Comparison of ENCODE assay signal across 8 cellular contexts in the genomic region with DNA sequence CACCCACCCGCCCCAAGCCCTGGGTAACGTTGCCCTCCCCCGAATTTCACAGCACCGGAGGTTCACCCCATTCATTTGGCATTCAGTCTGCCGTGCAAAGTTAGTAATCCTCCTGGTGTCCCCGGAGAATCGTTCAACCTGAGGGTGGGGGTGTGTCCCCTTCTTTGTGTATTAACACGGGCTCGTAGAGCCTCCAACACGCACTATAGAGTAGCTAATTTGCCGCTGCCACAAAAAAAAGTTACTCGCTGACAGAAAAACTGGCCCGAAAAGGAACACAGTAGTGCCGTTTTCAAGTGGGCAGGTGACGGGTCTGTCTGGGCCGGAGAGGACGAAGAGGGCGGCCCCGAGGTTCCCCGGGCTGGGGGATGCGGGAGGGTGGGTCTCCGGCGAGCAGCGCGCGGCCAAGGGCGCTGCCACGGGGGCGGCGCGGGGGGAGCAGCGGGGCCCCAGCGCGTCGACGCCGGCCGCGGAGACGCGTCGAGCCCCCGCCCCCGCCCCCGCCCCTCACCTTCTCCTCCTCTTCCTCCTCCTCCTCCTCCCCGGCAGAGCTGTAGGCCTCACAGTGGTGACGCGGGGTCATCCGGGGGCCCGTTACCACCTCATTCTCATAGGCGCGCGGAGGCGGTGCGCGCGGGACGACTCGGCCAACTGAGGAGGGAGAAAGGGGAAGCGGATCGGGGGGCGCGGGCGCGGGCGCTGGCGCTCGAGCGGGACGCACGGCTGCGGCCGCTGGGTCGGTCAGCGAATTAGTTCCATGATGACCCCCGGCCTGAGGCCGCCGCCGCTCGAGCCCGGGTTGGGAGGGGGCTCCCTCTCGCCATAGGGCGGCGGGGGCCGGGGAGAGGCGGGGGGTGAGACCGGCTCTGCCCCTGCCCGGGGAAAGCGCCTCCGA. TPM values are rescaled to one million over a fixed set of nuclear protein-coding genes. Genes with fewer than 3 reads are reported as not detected.
DNase-seq lines count a peak whose midpoint lies in the region; ATAC-seq and TF ChIP-seq lines count a peak whose summit lies in the region.

No MANE protein-coding gene starts in this region.

- TF ChIP-seq CTCF in ascending aorta (IDR thresholded peaks at IDR 0.05) = no peak

- DNase-seq in CD8-positive, alpha-beta memory T cell = peak; percentile 69 to 92 (median 83)
- DNase-seq in HuH-7 (ENCODE audit: low spot score) (peak; percentile 49), T-helper 22 cell (ENCODE audit: low read depth) (peak; percentile 77), ascending aorta (ENCODE audit: low spot score in 2 of 2) (peak; percentile 49 to 87), NCI-H1048 (lab: John Stamatoyannopoulos, UW) (no peak)

- H3K4me1 ChIP-seq in CD8-positive, alpha-beta memory T cell (ENCODE audit: insufficient read depth, low read length) = peaks cover 56% of the 10 kb centered on the region
- peaks cover 4 to 7% of the 10 kb centered on the region in 2 donors for H3K4me1 ChIP-seq in ascending aorta
- peaks cover 23% of the 10 kb centered on the region for H3K4me1 ChIP-seq in skeletal muscle satellite cell (ENCODE audit: control insufficient read depth, insufficient read depth, low read length)

- peak overlapping the region; percentile 95 for H3K4me2 ChIP-seq in skeletal muscle satellite cell (ENCODE audit: low read length)

- peak overlapping the region in 2 of 7 donors; percentile 96 to 100 for H3K4me3 Mint-ChIP-seq in CD8-positive, alpha-beta memory T cell

- POLR2A ChIA-PET in CD8-positive, alpha-beta memory T cell (lab: Charles Lee) = interaction anchor here (0.6 to 1.9 kb wide), 8 partner anchors 12 to 787 kb away, joined by 3 to 8 read pairs (median 4); a partner anchor contains a TSS

- peaks cover 0 to 17% (median 0%) of the 10 kb centered on the region in 3 donors for H3K36me3 Mint-ChIP-seq in CD8-positive, alpha-beta memory T cell

- no peaks in the 10 kb centered on the region for H3K36me3 ChIP-seq in CD8-positive, alpha-beta memory T cell (ENCODE audit: insufficient read depth, low read length)
- H3K36me3 ChIP-seq in ascending aorta = no peaks in the 10 kb centered on the region
- no peaks in the 10 kb centered on the region for H3K36me3 ChIP-seq in skeletal muscle satellite cell (ENCODE audit: insufficient read depth, low read length)

- H3K4me3 ChIP-seq in CD8-positive, alpha-beta memory T cell (ENCODE audit: low read length) = peak overlapping the region; percentile 97
- peak overlapping the region; percentile 88 to 97 for H3K4me3 ChIP-seq in ascending aorta
- H3K4me3 ChIP-seq in iPS-11a (ENCODE audit: low read depth, low read length) = peak overlapping the region; percentile 84
- peak overlapping the region; percentile 97 for H3K4me3 ChIP-seq in skeletal muscle satellite cell (ENCODE audit: low read length)

- peak overlapping the region; percentile 100 for H3K27ac ChIP-seq in CD8-positive, alpha-beta memory T cell (ENCODE audit: low read depth, low read length)
- peak overlapping the region; percentile 99 to 100 for H3K27ac ChIP-seq in ascending aorta

- H3K27ac Mint-ChIP-seq in CD8-positive, alpha-beta memory T cell = peak overlapping the region in 6 of 8 donors; percentile 100

- peak overlapping the region; percentile 98 for H3K9ac ChIP-seq in skeletal muscle satellite cell (ENCODE audit: low read depth, low read length)

- intact Hi-C loops in ascending aorta (cut with DNase I) = loop anchor here (2.0 to 10.0 kb wide), 3 partner anchors 20 to 1353 kb away; a partner anchor contains a TSS

- H3K27me3 Mint-ChIP-seq in CD8-positive, alpha-beta memory T cell = peaks cover 0 to 11% of the 10 kb centered on the region in 2 donors

- CTCF ChIA-PET in CD8-positive, alpha-beta memory T cell (lab: Charles Lee) = interaction anchor here (1.0 to 1.3 kb wide), 2 partner anchors 23 to 30 kb away, joined by 3 to 4 read pairs; no protein-coding TSS in a partner anchor

- H3K9me3 Mint-ChIP-seq in CD8-positive, alpha-beta memory T cell = peaks cover 0 to 3% (median 0%) of the 10 kb centered on the region in 5 donors

- H3K27me3 ChIP-seq in CD8-positive, alpha-beta memory T cell (ENCODE audit: insufficient read depth, low read length, poor library complexity, severe bottlenecking) = no peaks in the 10 kb centered on the region
- H3K27me3 ChIP-seq in ascending aorta (no peaks in the 10 kb centered on the region), skeletal muscle satellite cell (ENCODE audit: control insufficient read depth, insufficient read depth, low read length) (no peaks in the 10 kb centered on the region)

- no peaks in the 10 kb centered on the region for H3K9me3 ChIP-seq in CD8-positive, alpha-beta memory T cell (ENCODE audit: low read length)
- H3K9me3 ChIP-seq in ascending aorta (no peaks in the 10 kb centered on the region), skeletal muscle satellite cell (replicated peaks; ENCODE audit: low read length) (no peaks in the 10 kb centered on the region)

- ATAC-seq in GM21390 (IDR thresholded peaks at IDR 0.05; ENCODE audit: unreplicated experiment) = peak; percentile 63

- peaks cover 23 to 52% (median 48%) of the 10 kb centered on the region in 3 donors for H3K4me1 Mint-ChIP-seq in CD8-positive, alpha-beta memory T cell

RNA-seq across cellular contexts. Expression of a gene that starts 0.6 kb away (rescaled TPM):
- 100 to 1,000 TPM; 191 to 206 TPM for total RNA-seq in CD8-positive, alpha-beta memory T cell
- 325 TPM for polyA plus RNA-seq in CD8-positive, alpha-beta memory T cell
- total RNA-seq in ascending aorta = 140 TPM
- total RNA-seq in skeletal muscle satellite cell (2012; rRNA removed) = 94.6 TPM in 2 replicates
